In the genomic region with DNA sequence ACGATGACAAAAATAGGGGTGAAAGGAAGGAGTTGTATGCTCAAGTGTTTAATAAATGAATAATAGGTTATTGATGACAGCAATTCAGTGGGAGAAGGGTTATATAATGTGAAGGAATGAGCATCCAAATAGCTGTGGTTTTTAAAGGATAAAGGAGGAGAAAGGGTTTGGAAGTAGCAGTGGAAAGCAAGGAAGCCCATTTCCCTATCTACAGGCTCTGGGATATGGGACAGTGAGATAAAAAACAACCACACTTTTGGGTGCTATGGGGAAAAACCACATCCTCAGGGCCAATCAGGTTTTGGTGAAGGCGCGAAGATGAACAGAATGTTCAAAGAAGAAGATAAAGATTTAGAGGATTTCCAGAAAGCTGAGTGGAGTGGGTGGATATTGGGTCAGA, we compare ENCODE assay signal across 26 cellular contexts.
"Had no signal": no experiment of that assay in that cellular context is flagged by ENCODE, and none has a peak within 500 bp of the region (broad histone marks: within the 10 kb centered on the region; RNA-seq: fewer than 3 reads in every experiment).

No MANE protein-coding gene starts in this region.

- H3K27me3 ChIP-seq: esophagus squamous epithelium, heart right ventricle, left lung, neural progenitor cell, right lobe of liver, stomach, thyroid gland, uterus had no signal

- ATAC-seq: heart right ventricle; left cardiac atrium; left lung; mucosa of descending colon; natural killer cell treated with Interleukin-12 subunit alpha and Interleukin-12 subunit beta and Interleukin-15 and Interleukin-18, amount 100 ng/mL, for 72 hours; right lobe of liver had no signal

- H3K9me3 ChIP-seq: right lobe of liver, thyroid gland had no signal

- H3K27ac ChIP-seq: heart right ventricle, left lung, neural progenitor cell, parathyroid adenoma, right lobe of liver, stomach, thyroid gland had no signal

- H3K4me2 ChIP-seq: neural progenitor cell, smooth muscle cell had no signal

- H3K4me1 ChIP-seq: left lung, parathyroid adenoma, right lobe of liver had no signal

- H3K79me2 ChIP-seq: parathyroid adenoma had no signal

- H3K4me3 ChIP-seq: esophagus squamous epithelium, heart right ventricle, left lung, mucosa of descending colon, neural progenitor cell, right lobe of liver, smooth muscle cell, stomach, thyroid gland, uterus had no signal

- H3K9ac ChIP-seq: neural progenitor cell, parathyroid adenoma had no signal

- FAIRE-seq: colon, islet of Langerhans had no signal

- H3K36me3 ChIP-seq: esophagus squamous epithelium, heart right ventricle, left lung, right lobe of liver, stomach, thyroid gland, uterus had no signal

- DNase-seq: effector CD8-positive, alpha-beta T cell; endodermal cell; esophagus squamous epithelium; foreskin melanocyte; glutamatergic neuron; heart right ventricle; hippocampal formation; left cardiac atrium; left lung; mucosa of descending colon; naive B cell; right lobe of liver; stimulated activated CD4-positive, alpha-beta T cell treated with anti-CD3 and anti-CD28 coated beads, Interleukin-12 subunit alpha, Interleukin-12 subunit beta, amount 100 ng/mL, for 4 hours; stimulated activated CD4-positive, alpha-beta T cell treated with anti-CD3 and anti-CD28 coated beads, Interleukin-1b, Interleukin-23, amount 100 ng/mL, for 48 hours; stimulated activated CD4-positive, alpha-beta T cell treated with anti-CD3 and anti-CD28 coated beads, Interleukin-4, amount 100 ng/mL, for 1 hour; stimulated activated CD8-positive, alpha-beta memory T cell treated with anti-CD3 and anti-CD28 coated beads, Interleukin-4, amount 100 ng/mL, for 48 hours; stimulated activated naive CD4-positive, alpha-beta T cell treated with Interleukin-2 at 50 U/mL for 16 hours; stomach; thyroid gland; uterus had no signal

- H2AFZ ChIP-seq: neural progenitor cell, parathyroid adenoma had no signal
